Comparison of ENCODE assay signal across 29 cellular contexts in genomic region chr13:37944476-37945442, GRCh38.
DNase-seq lines count a peak whose midpoint lies in the region; ATAC-seq and TF ChIP-seq lines count a peak whose summit lies in the region.
"Had no signal": no experiment of that assay in that cellular context is flagged by ENCODE, and none has a peak within 500 bp of the region (broad histone marks: within the 10 kb centered on the region; RNA-seq: fewer than 3 reads in every experiment).

No MANE protein-coding gene starts in this region.

- H2AFZ ChIP-seq in mammary epithelial cell (ENCODE audit: low read depth, low read length), result peak overlapping the region; percentile 7

- no peak overlapping the region for H3K27ac ChIP-seq in mammary epithelial cell (ENCODE audit: insufficient read depth, low read depth, low read length)
- peak overlapping the region in 1 of 4 donors; percentile 38 for H3K27ac ChIP-seq in body of pancreas
- H3K27ac ChIP-seq: adrenal gland, brain microvascular endothelial cell, left ventricle myocardium inferior, stomach, thyroid gland had no signal

- H3K36me3 ChIP-seq in mammary epithelial cell (ENCODE audit: insufficient read depth, low read length), result no peaks in the 10 kb centered on the region
- H3K36me3 ChIP-seq in body of pancreas (replicated peaks in 1 of 2; ENCODE audit: insufficient read depth in 1 of 2, low read depth in 2 of 2), result no peaks in the 10 kb centered on the region
- H3K36me3 ChIP-seq: adrenal gland, BE2C, brain microvascular endothelial cell, left ventricle myocardium inferior, stomach, thyroid gland had no signal

- TF ChIP-seq CTCF in mammary epithelial cell (conservative IDR thresholded peaks at IDR 0.05 in 1 of 2, IDR thresholded peaks at IDR 0.05 in 1 of 2; ENCODE audit: extremely low read depth in 1 of 2, insufficient read depth in 1 of 2, low read depth in 1 of 2, low read length in 2 of 2) (no peak), MCF 10A (IDR thresholded peaks at IDR 0.05; ENCODE audit: unreplicated experiment) (no peak), body of pancreas (IDR thresholded peaks at IDR 0.05) (no peak), fibroblast of villous mesenchyme (IDR thresholded peaks at IDR 0.05; ENCODE audit: insufficient read depth, low read depth, low read length) (no peak), type B pancreatic cell (conservative IDR thresholded peaks at IDR 0.05) (no peak)

- H3K27me3 Mint-ChIP-seq in MCF 10A (ENCODE audit: insufficient read depth, unreplicated experiment) (no peaks in the 10 kb centered on the region), type B pancreatic cell (no peaks in the 10 kb centered on the region)
- H3K27me3 Mint-ChIP-seq in activated naive CD8-positive, alpha-beta T cell treated with anti-CD3 and anti-CD28 coated beads, Interleukin-2, amount 50 U/mL, for 24 hours, result no peaks in the 10 kb centered on the region
- H3K27me3 Mint-ChIP-seq: activated CD4-positive, alpha-beta T cell treated with anti-CD3 and anti-CD28 coated beads, Interleukin-2, amount 10 ng/mL, durations not matched to agents 24 days and 14 days; CD8-positive, alpha-beta memory T cell; naive thymus-derived CD4-positive, alpha-beta T cell had no signal

- 73% methylated on average over 13 of the region's 13 CpGs for WGBS in mammary epithelial cell (ENCODE audit: low coverage, missing lambda C conversion rate)
- 54 to 69% methylated on average over 13 of the region's 13 CpGs for WGBS in body of pancreas, 2 donors

- H3K36me3 Mint-ChIP-seq in MCF 10A (ENCODE audit: insufficient read depth, unreplicated experiment) (no peaks in the 10 kb centered on the region), type B pancreatic cell (no peaks in the 10 kb centered on the region)
- H3K36me3 Mint-ChIP-seq in activated naive CD8-positive, alpha-beta T cell treated with anti-CD3 and anti-CD28 coated beads, Interleukin-2, amount 50 U/mL, for 24 hours (ENCODE audit: low read depth), result no peaks in the 10 kb centered on the region
- H3K36me3 Mint-ChIP-seq: CD8-positive, alpha-beta memory T cell; naive thymus-derived CD4-positive, alpha-beta T cell had no signal

- H3K79me2 ChIP-seq in mammary epithelial cell (ENCODE audit: insufficient read depth, low read length), result no peaks in the 10 kb centered on the region

- CTCF ChIA-PET in mammary epithelial cell (lab: Charles Lee; ENCODE audit: low non-redundant PET) (no interaction called here), MCF 10A (lab: Yijun Ruan, JAX) (interaction anchor here (0.6 to 1.1 kb wide), 2 partner anchors 100 to 438 kb away, joined by 3 read pairs; no protein-coding TSS in a partner anchor)

- H3K4me2 ChIP-seq in mammary epithelial cell (ENCODE audit: insufficient read depth, low read depth, low read length), result no peak overlapping the region

- H3K9ac ChIP-seq in mammary epithelial cell (ENCODE audit: insufficient read depth, low read length), result no peak overlapping the region

- H3K9me3 Mint-ChIP-seq in MCF 10A (ENCODE audit: unreplicated experiment), result no peaks in the 10 kb centered on the region
- H3K9me3 Mint-ChIP-seq in type B pancreatic cell, result no peaks in the 10 kb centered on the region
- H3K9me3 Mint-ChIP-seq in activated naive CD8-positive, alpha-beta T cell treated with anti-CD3 and anti-CD28 coated beads, Interleukin-2, amount 50 U/mL, for 24 hours, result peaks cover 7% of the 10 kb centered on the region
- H3K9me3 Mint-ChIP-seq: activated CD4-positive, alpha-beta T cell treated with anti-CD3 and anti-CD28 coated beads, Interleukin-2, amount 10 ng/mL, durations not matched to agents 24 days and 14 days had no signal

- H3K9me3 ChIP-seq in mammary epithelial cell (replicated peaks; ENCODE audit: insufficient read depth, low read length) (no peaks in the 10 kb centered on the region), body of pancreas (no peaks in the 10 kb centered on the region)
- H3K9me3 ChIP-seq: adrenal gland, BE2C, left ventricle myocardium inferior, stomach, thyroid gland had no signal

- H3K4me1 ChIP-seq in mammary epithelial cell (ENCODE audit: insufficient read depth, low read length) (no peaks in the 10 kb centered on the region), body of pancreas (peaks cover 14% of the 10 kb centered on the region)
- H3K4me1 ChIP-seq: adrenal gland, BE2C, stomach, thyroid gland had no signal

- intact Hi-C loops in mammary epithelial cell (cut with micrococcal nuclease), result no loop called here
- intact Hi-C loops in MCF 10A (cut with micrococcal nuclease), result no loop called here
- intact Hi-C loops in body of pancreas (cut with DNase I), result no loop called here

- DNase-seq in mammary epithelial cell, result no peak
- DNase-seq in MCF 10A (ENCODE audit: unreplicated experiment), result no peak
- peak in 3 of 4 donors; percentile 6 to 11 (median 10) for DNase-seq in body of pancreas
- DNase-seq in fibroblast of villous mesenchyme (ENCODE audit: low read depth), result peak; percentile 22
- no peak for DNase-seq in type B pancreatic cell (ENCODE audit: extremely low spot score, unreplicated experiment)
- DNase-seq in activated naive CD8-positive, alpha-beta T cell treated with anti-CD3 and anti-CD28 coated beads, Interleukin-2, amount 50 U/mL, for 24 hours, result no peak
- no peak for DNase-seq in activated CD4-positive, alpha-beta T cell treated with anti-CD3 and anti-CD28 coated beads for 4 hours
- DNase-seq in activated effector memory CD4-positive, alpha-beta T cell treated with Interleukin-2 at 50 U/mL for 16 hours, result no peak
- DNase-seq: activated CD4-positive, alpha-beta T cell treated with anti-CD3 and anti-CD28 coated beads, Interleukin-2, amount 10 ng/mL, durations not matched to agents 24 days and 14 days; activated naive CD4-positive, alpha-beta T cell; activated T-cell treated with anti-CD3 and anti-CD28 coated beads, Interleukin-2, amount 50 U/mL, for 4 hours; adrenal gland; BE2C; brain microvascular endothelial cell; CD8-positive, alpha-beta memory T cell; DMS 273 treated with DMSO at 0.1 percent for 48 hours; effector memory CD4-positive, alpha-beta T cell; islet precursor cell; left ventricle myocardium inferior; midbrain; naive thymus-derived CD4-positive, alpha-beta T cell; NCI-H1436 treated with DMSO at 0.1 percent for 48 hours; NCI-H2107; retina; stimulated activated CD4-positive, alpha-beta T cell treated with anti-CD3 and anti-CD28 coated beads, Interleukin-1b, Interleukin-23, amount 100 ng/mL, for 48 hours; stimulated activated CD8-positive, alpha-beta memory T cell treated with anti-CD3 and anti-CD28 coated beads, Interleukin-4, amount 100 ng/mL, for 48 hours; stomach; thyroid gland had no signal

- no peak overlapping the region for H3K27ac Mint-ChIP-seq in MCF 10A (ENCODE audit: low read depth, unreplicated experiment)
- H3K27ac Mint-ChIP-seq in type B pancreatic cell, result peak overlapping the region; percentile 75
- H3K27ac Mint-ChIP-seq in activated naive CD8-positive, alpha-beta T cell treated with anti-CD3 and anti-CD28 coated beads, Interleukin-2, amount 50 U/mL, for 24 hours, result no peak overlapping the region
- H3K27ac Mint-ChIP-seq: activated CD4-positive, alpha-beta T cell treated with anti-CD3 and anti-CD28 coated beads, Interleukin-2, amount 10 ng/mL, durations not matched to agents 24 days and 14 days; CD8-positive, alpha-beta memory T cell; naive thymus-derived CD4-positive, alpha-beta T cell had no signal

- H3K4me1 Mint-ChIP-seq in MCF 10A (ENCODE audit: insufficient read depth, unreplicated experiment) (no peaks in the 10 kb centered on the region), type B pancreatic cell (ENCODE audit: unreplicated experiment) (peaks cover 5% of the 10 kb centered on the region)
- no peaks in the 10 kb centered on the region for H3K4me1 Mint-ChIP-seq in activated naive CD8-positive, alpha-beta T cell treated with anti-CD3 and anti-CD28 coated beads, Interleukin-2, amount 50 U/mL, for 24 hours
- H3K4me1 Mint-ChIP-seq: activated CD4-positive, alpha-beta T cell treated with anti-CD3 and anti-CD28 coated beads, Interleukin-2, amount 10 ng/mL, durations not matched to agents 24 days and 14 days; CD8-positive, alpha-beta memory T cell; naive thymus-derived CD4-positive, alpha-beta T cell had no signal

- H3K27me3 ChIP-seq in mammary epithelial cell (ENCODE audit: insufficient read depth, low read length) (no peaks in the 10 kb centered on the region), body of pancreas (no peaks in the 10 kb centered on the region)
- H3K27me3 ChIP-seq: adrenal gland, BE2C, brain microvascular endothelial cell, stomach, thyroid gland had no signal

- no TSS peak for BruUV-seq in mammary epithelial cell (replicated peaks; lab: Mats Ljungman, UMichigan)
- no TSS peak for BruUV-seq in MCF 10A (replicated peaks; lab: Mats Ljungman, UMichigan)

- H4K20me1 ChIP-seq in mammary epithelial cell (ENCODE audit: insufficient read depth, low read length), result no peaks in the 10 kb centered on the region

- H3K4me3 Mint-ChIP-seq in MCF 10A (ENCODE audit: unreplicated experiment), result no peak overlapping the region
- H3K4me3 Mint-ChIP-seq in type B pancreatic cell, result no peak overlapping the region
- H3K4me3 Mint-ChIP-seq in activated naive CD8-positive, alpha-beta T cell treated with anti-CD3 and anti-CD28 coated beads, Interleukin-2, amount 50 U/mL, for 24 hours, result no peak overlapping the region
- H3K4me3 Mint-ChIP-seq: activated CD4-positive, alpha-beta T cell treated with anti-CD3 and anti-CD28 coated beads, Interleukin-2, amount 10 ng/mL, durations not matched to agents 24 days and 14 days; activated T-cell treated with anti-CD3 and anti-CD28 coated beads, Interleukin-2, amount 50 U/mL, for 4 hours; CD8-positive, alpha-beta memory T cell; naive thymus-derived CD4-positive, alpha-beta T cell had no signal

- TF ChIP-seq POLR2A in body of pancreas (IDR thresholded peaks at IDR 0.05), result no peak

- no peak overlapping the region for H3K4me3 ChIP-seq in mammary epithelial cell (replicated peaks in 1 of 3; ENCODE audit: insufficient read depth in 1 of 3, low read depth in 2 of 3, low read length in 3 of 3)
- no peak overlapping the region for H3K4me3 ChIP-seq in body of pancreas
- H3K4me3 ChIP-seq in fibroblast of villous mesenchyme (ENCODE audit: low read depth, low read length), result no peak overlapping the region
- H3K4me3 ChIP-seq: adrenal gland, left ventricle myocardium inferior, stomach, thyroid gland had no signal

- ATAC-seq in body of pancreas, result peak; percentile 24
- no peak for ATAC-seq in activated naive CD8-positive, alpha-beta T cell treated with anti-CD3 and anti-CD28 coated beads, Interleukin-2, amount 50 U/mL, for 24 hours
- ATAC-seq: activated T-cell treated with anti-CD3 and anti-CD28 coated beads, Interleukin-2, amount 50 U/mL, for 4 hours; esophagus mucosa; naive thymus-derived CD4-positive, alpha-beta T cell had no signal

- POLR2A ChIA-PET in MCF 10A (lab: Yijun Ruan, JAX), result no interaction called here

- in situ Hi-C loops in mammary epithelial cell (cut with MboI; ENCODE audit: low sequenced_read_pairs in 2 of 2), result no loop called here

- dilution Hi-C loops in mammary epithelial cell (cut with HindIII; ENCODE audit: low sequenced_read_pairs), result no loop called here

Comparison
In these comparisons a context has a peak if more than half of its experiments do, and no peak if none do; other contexts are left out.
1. DNase-seq: peak in body of pancreas (3 of 4) and fibroblast of villous mesenchyme (single experiment); none in mammary epithelial cell (single experiment), MCF 10A (single experiment), type B pancreatic cell (single experiment), activated naive CD8-positive, alpha-beta T cell treated with anti-CD3 and anti-CD28 coated beads, Interleukin-2, amount 50 U/mL, for 24 hours (single experiment), activated CD4-positive, alpha-beta T cell treated with anti-CD3 and anti-CD28 coated beads for 4 hours (0 of 2) and activated effector memory CD4-positive, alpha-beta T cell treated with Interleukin-2 at 50 U/mL for 16 hours (single experiment).